ENCODE assay signal across 9 cellular contexts in the genomic region with DNA sequence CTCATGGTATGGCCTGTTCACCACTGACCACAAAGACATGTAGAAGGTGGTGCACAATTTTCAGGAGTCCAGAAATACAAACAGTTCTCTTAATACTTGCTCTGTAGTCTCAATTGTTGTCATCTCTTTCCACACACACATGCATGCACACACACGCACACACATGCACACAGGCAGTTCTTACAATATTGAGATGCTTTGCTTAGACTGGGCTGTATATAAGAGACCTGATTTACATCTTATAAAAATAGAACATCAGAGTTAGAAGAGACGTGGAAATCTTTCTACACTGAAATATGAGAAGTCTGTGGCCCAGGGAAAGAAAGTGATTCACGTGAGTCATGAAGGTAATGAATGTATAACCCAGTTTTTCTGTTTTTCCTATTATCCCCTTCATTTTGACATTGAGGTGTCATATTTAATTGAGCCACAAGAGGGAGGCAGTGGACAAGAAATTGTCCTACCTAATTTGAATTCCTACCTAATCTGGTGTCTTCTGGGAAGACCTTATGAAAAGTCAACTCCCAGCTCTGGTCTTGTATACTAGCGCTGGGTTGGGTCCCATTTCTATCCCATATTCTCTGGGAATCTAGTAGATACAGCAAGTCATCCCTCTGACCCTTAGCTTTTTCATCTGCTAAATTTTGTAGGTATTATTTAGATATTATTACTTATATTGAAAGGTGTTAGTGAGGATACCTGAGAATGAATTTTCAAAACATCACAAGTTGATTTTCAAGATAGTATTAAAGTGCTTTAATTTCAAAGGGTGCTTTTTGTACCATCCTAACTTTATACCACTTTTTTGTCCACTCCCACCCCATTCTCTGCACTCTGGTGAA. TPM values are rescaled to one million over a fixed set of nuclear protein-coding genes. Genes with fewer than 3 reads are reported as not detected.
DNase-seq lines count a peak whose midpoint lies in the region; ATAC-seq, FAIRE-seq and TF ChIP-seq lines count a peak whose summit lies in the region.
"Had no signal": no experiment of that assay in that cellular context is flagged by ENCODE, and none has a peak within 500 bp of the region (broad histone marks: within the 10 kb centered on the region; RNA-seq: fewer than 3 reads in every experiment).

No MANE protein-coding gene starts in this region.

- no peaks in the 10 kb centered on the region for H3K9me3 ChIP-seq in CD8-positive, alpha-beta T cell (ENCODE audit: low read length)
- H3K9me3 ChIP-seq in astrocyte (ENCODE audit: insufficient read depth, low read depth, low read length) (no peaks in the 10 kb centered on the region), upper lobe of right lung (no peaks in the 10 kb centered on the region)

- H3K27me3 Mint-ChIP-seq in CD8-positive, alpha-beta T cell (ENCODE audit: low read depth): no peaks in the 10 kb centered on the region
- H3K27me3 Mint-ChIP-seq in astrocyte (ENCODE audit: low read depth, unreplicated experiment): no peaks in the 10 kb centered on the region

- no peak overlapping the region for H3K4me3 Mint-ChIP-seq in CD8-positive, alpha-beta T cell
- no peak overlapping the region for H3K4me3 Mint-ChIP-seq in astrocyte (ENCODE audit: unreplicated experiment)
- H3K4me3 Mint-ChIP-seq: T-helper 1 cell treated with Interleukin-12 subunit alpha and Interleukin-12 subunit beta and Interleukin-4 antibody, amounts not matched to agents 30 μg/mL and 1 μg/mL, for 36 hours had no signal

- H3K9me3 Mint-ChIP-seq in CD8-positive, alpha-beta T cell: peaks cover 9% of the 10 kb centered on the region
- peaks cover 6% of the 10 kb centered on the region for H3K9me3 Mint-ChIP-seq in astrocyte (ENCODE audit: unreplicated experiment)
- H3K9me3 Mint-ChIP-seq: T-helper 1 cell treated with Interleukin-12 subunit alpha and Interleukin-12 subunit beta and Interleukin-4 antibody, amounts not matched to agents 30 μg/mL and 1 μg/mL, for 36 hours had no signal

- no peaks in the 10 kb centered on the region for H3K27me3 ChIP-seq in CD8-positive, alpha-beta T cell (ENCODE audit: insufficient read depth, low read length)
- no peaks in the 10 kb centered on the region for H3K27me3 ChIP-seq in astrocyte (ENCODE audit: insufficient read depth, low read length)
- H3K27me3 ChIP-seq in kidney epithelial cell (ENCODE audit: control insufficient read depth, insufficient read depth, low read length): peaks cover 2% of the 10 kb centered on the region
- no peaks in the 10 kb centered on the region for H3K27me3 ChIP-seq in upper lobe of right lung

- no peak overlapping the region for H3K27ac ChIP-seq in CD8-positive, alpha-beta T cell (ENCODE audit: low read depth, low read length)
- H3K27ac ChIP-seq in astrocyte (ENCODE audit: low read depth, low read length) (no peak overlapping the region), upper lobe of right lung (no peak overlapping the region)

- H3K79me2 ChIP-seq in astrocyte (ENCODE audit: insufficient read depth, low read length): no peaks in the 10 kb centered on the region

- H4K20me1 ChIP-seq in astrocyte (ENCODE audit: insufficient read depth, low read length): no peaks in the 10 kb centered on the region

- no peak overlapping the region for H3K4me2 ChIP-seq in astrocyte (ENCODE audit: low read length)

- no peak for TF ChIP-seq POLR2A in GM12891 (IDR thresholded peaks at IDR 0.05; ENCODE audit: low read depth, low read length)

- CTCF ChIA-PET in CD8-positive, alpha-beta T cell (lab: Charles Lee): interaction anchor here (0.8 to 4.1 kb wide), 5 partner anchors 9 to 428 kb away, joined by 3 to 20 read pairs (median 3); no protein-coding TSS in a partner anchor

- no peaks in the 10 kb centered on the region for H3K4me1 ChIP-seq in CD8-positive, alpha-beta T cell (ENCODE audit: insufficient read depth, low read length)
- H3K4me1 ChIP-seq in astrocyte (ENCODE audit: insufficient read depth, low read length) (no peaks in the 10 kb centered on the region), upper lobe of right lung (no peaks in the 10 kb centered on the region)

- peak; percentile 69 for TF ChIP-seq CTCF in CD8-positive, alpha-beta T cell (IDR thresholded peaks at IDR 0.05)
- TF ChIP-seq CTCF in astrocyte (IDR thresholded peaks at IDR 0.05; ENCODE audit: insufficient read depth, low read depth, low read length) (peak; percentile 76), kidney epithelial cell (IDR thresholded peaks at IDR 0.05; ENCODE audit: insufficient read depth, low read length, poor library complexity, severe bottlenecking) (peak; percentile 54), upper lobe of right lung (IDR thresholded peaks at IDR 0.05) (peak; percentile 78)

- intact Hi-C loops in CD8-positive, alpha-beta T cell (cut with DNase I, micrococcal nuclease): no loop called here
- intact Hi-C loops in upper lobe of right lung (cut with DNase I): no loop called here

- no peaks in the 10 kb centered on the region for H3K36me3 ChIP-seq in CD8-positive, alpha-beta T cell (ENCODE audit: insufficient read depth, low read length)
- H3K36me3 ChIP-seq in astrocyte (ENCODE audit: insufficient read depth, low read length) (no peaks in the 10 kb centered on the region), kidney epithelial cell (ENCODE audit: control insufficient read depth, insufficient read depth, low read length) (no peaks in the 10 kb centered on the region), upper lobe of right lung (no peaks in the 10 kb centered on the region)

- no peak overlapping the region for H3K4me3 ChIP-seq in CD8-positive, alpha-beta T cell (ENCODE audit: low read depth, low read length)
- H3K4me3 ChIP-seq in astrocyte (ENCODE audit: insufficient read depth, low read depth, low read length) (no peak overlapping the region), kidney epithelial cell (ENCODE audit: low read depth, low read length) (no peak overlapping the region), upper lobe of right lung (no peak overlapping the region)

- POLR2A ChIA-PET in CD8-positive, alpha-beta T cell (lab: Charles Lee): no interaction called here

- H3K4me1 Mint-ChIP-seq in CD8-positive, alpha-beta T cell (ENCODE audit: low read depth): no peaks in the 10 kb centered on the region
- H3K4me1 Mint-ChIP-seq in astrocyte (ENCODE audit: low read depth, unreplicated experiment): no peaks in the 10 kb centered on the region

- no peak overlapping the region for H3K27ac Mint-ChIP-seq in CD8-positive, alpha-beta T cell
- no peak overlapping the region for H3K27ac Mint-ChIP-seq in astrocyte (ENCODE audit: unreplicated experiment)
- H3K27ac Mint-ChIP-seq: T-helper 1 cell treated with Interleukin-12 subunit alpha and Interleukin-12 subunit beta and Interleukin-4 antibody, amounts not matched to agents 30 μg/mL and 1 μg/mL, for 36 hours had no signal

- H2AFZ ChIP-seq in astrocyte (ENCODE audit: low read depth, low read length): no peak overlapping the region

- FAIRE-seq in GM12891 (lab: Jason Lieb, UNC) (peak; percentile 86), astrocyte (lab: Jason Lieb, UNC) (peak; percentile 73)

- ATAC-seq in CD8-positive, alpha-beta T cell: no peak
- peak; percentile 84 for ATAC-seq in upper lobe of right lung
- ATAC-seq in GM18519 (IDR thresholded peaks at IDR 0.05; ENCODE audit: low FRiP score, unreplicated experiment): no peak
- ATAC-seq in GM19328 (IDR thresholded peaks at IDR 0.05; ENCODE audit: unreplicated experiment): no peak

- H3K9ac ChIP-seq in astrocyte (ENCODE audit: low read length): no peak overlapping the region

- DNase-seq in CD8-positive, alpha-beta T cell: no peak
- DNase-seq in GM12891 (ENCODE audit: insufficient read length, low spot score) (no peak), NCI-H128 (lab: John Stamatoyannopoulos, UW; ENCODE audit: unreplicated experiment) (peak; percentile 6), astrocyte (ENCODE audit: low read depth) (no peak), kidney epithelial cell (ENCODE audit: low read depth) (no peak), upper lobe of right lung (no peak)

- H3K36me3 Mint-ChIP-seq in CD8-positive, alpha-beta T cell: no peaks in the 10 kb centered on the region
- H3K36me3 Mint-ChIP-seq in astrocyte (ENCODE audit: low read depth, unreplicated experiment): peaks cover 1% of the 10 kb centered on the region

TF ChIP-seq in GM12891, 5 proteins besides CTCF, POLR2A, EP300 and RAD21:
- TF ChIP-seq SPI1 (IDR thresholded peaks at IDR 0.05; ENCODE audit: low read depth, low read length) (no peak), POLR2AphosphoS5 (IDR thresholded peaks at IDR 0.05; ENCODE audit: low read depth, low read length) (no peak), POU2F2 (IDR thresholded peaks at IDR 0.05; ENCODE audit: low read depth, low read length) (no peak), PAX5 (IDR thresholded peaks at IDR 0.05; ENCODE audit: insufficient read depth, low read length, severe bottlenecking) (no peak), TAF1 (IDR thresholded peaks at IDR 0.05; ENCODE audit: low read depth, low read length) (no peak)

RNA-seq across cellular contexts. Expression of gene MS4A4A, which starts 14.9 kb away (rescaled TPM):
- total RNA-seq in CD8-positive, alpha-beta T cell: not detected
- 0.51 TPM for polyA plus RNA-seq in GM12891 (2012; ENCODE audit: low read depth, missing spikeins)
- total RNA-seq in astrocyte: 0.32 TPM in 1 of 2 replicates, not detected in the other
- total RNA-seq in kidney epithelial cell: 0.27 TPM in 1 of 2 replicates, not detected in the other
- 53.9 TPM for total RNA-seq in upper lobe of right lung

RNA-seq across cellular contexts. Expression of gene MS4A4E, which starts 22.7 kb away (rescaled TPM):
- total RNA-seq in CD8-positive, alpha-beta T cell: not detected
- polyA plus RNA-seq in GM12891 (2012; ENCODE audit: low read depth, missing spikeins): not detected
- total RNA-seq in astrocyte (not detected in 2 replicates), kidney epithelial cell (not detected in 2 replicates), upper lobe of right lung (3.0 TPM)

Comparison
In these comparisons a context has a peak if more than half of its experiments do, and no peak if none do; other contexts are left out.
1. RNA of gene MS4A4A, which starts 14.9 kb away (total RNA-seq): 53.9 TPM in upper lobe of right lung (single experiment); 0.32 TPM in astrocyte, 0.27 TPM in kidney epithelial cell and not detected in CD8-positive, alpha-beta T cell; every median in the first group is over 10 times any median in the second.
2. Peak in every context shown above with its lines, with median percentiles within 50 percentile points of each other: CTCF ChIP-seq.